Comparison of ENCODE assay signal across 8 cellular contexts in genomic region chr1:154328318-154329151, GRCh38. TPM values are rescaled to one million over a fixed set of nuclear protein-coding genes. Genes with fewer than 3 reads are reported as not detected.
A peak's percentile ranks its signal among the peaks of the same experiment; 100 is the strongest.
DNase-seq lines count a peak whose midpoint lies in the region; ATAC-seq and TF ChIP-seq lines count a peak whose summit lies in the region.

No MANE protein-coding gene starts in this region.

- H3K36me3 Mint-ChIP-seq in activated CD4-positive, alpha-beta memory T cell treated with anti-CD3 and anti-CD28 coated beads, Interleukin-2, amount 10 ng/mL, durations not matched to agents 7 days and 5 days (ENCODE audit: low read depth): peaks cover 43% of the 10 kb centered on the region

- no peaks in the 10 kb centered on the region for H3K9me3 ChIP-seq in lower lobe of right lung

- H3K36me3 ChIP-seq in lower lobe of right lung: peaks cover 27% of the 10 kb centered on the region

- intact Hi-C loops in lower lobe of right lung (cut with DNase I): no loop called here

- peak overlapping the region; percentile 89 for H3K27ac Mint-ChIP-seq in activated CD4-positive, alpha-beta memory T cell treated with anti-CD3 and anti-CD28 coated beads, Interleukin-2, amount 10 ng/mL, durations not matched to agents 7 days and 5 days

- H3K4me3 Mint-ChIP-seq in activated CD4-positive, alpha-beta memory T cell treated with anti-CD3 and anti-CD28 coated beads, Interleukin-2, amount 10 ng/mL, durations not matched to agents 7 days and 5 days: peak overlapping the region; percentile 77

- CTCF ChIA-PET in AG04449 (lab: Yijun Ruan, JAX): interaction anchor here (1.6 to 22.8 kb wide), 5 partner anchors 13 to 218 kb away, joined by 4 to 546 read pairs (median 56); partner anchors contain the start of gene HAX1
- CTCF ChIA-PET in activated CD4-positive, alpha-beta memory T cell treated with anti-CD3 and anti-CD28 coated beads, Interleukin-2, amount 10 ng/mL, durations not matched to agents 7 days and 5 days (lab: Charles Lee): interaction anchor here (0.6 to 7.1 kb wide), 10 partner anchors 7 to 218 kb away, joined by 3 to 197 read pairs (median 5); no protein-coding TSS in a partner anchor

- ATAC-seq in GM19351 (IDR thresholded peaks at IDR 0.05; ENCODE audit: unreplicated experiment): peak; percentile 48
- ATAC-seq in lower lobe of right lung: peak; percentile 87 to 89

- H3K4me3 ChIP-seq in AG04449 (ENCODE audit: low read depth, low read length) (peak overlapping the region; percentile 56), lower lobe of right lung (peak overlapping the region; percentile 53)

- POLR2A ChIA-PET in AG04449 (lab: Yijun Ruan, JAX): interaction anchor here (0.6 to 1.8 kb wide), 4 partner anchors 15 to 618 kb away, joined by 3 to 4 read pairs (median 3); no protein-coding TSS in a partner anchor
- POLR2A ChIA-PET in activated CD4-positive, alpha-beta memory T cell treated with anti-CD3 and anti-CD28 coated beads, Interleukin-2, amount 10 ng/mL, durations not matched to agents 7 days and 5 days (lab: Charles Lee): interaction anchor here (0.6 to 5.2 kb wide), 13 partner anchors 7 to 845 kb away, joined by 3 to 71 read pairs (median 4); partner anchors contain the start of genes GATAD2B, HAX1, PMVK and TRIM46

- H3K4me1 Mint-ChIP-seq in activated CD4-positive, alpha-beta memory T cell treated with anti-CD3 and anti-CD28 coated beads, Interleukin-2, amount 10 ng/mL, durations not matched to agents 7 days and 5 days: peaks cover 75% of the 10 kb centered on the region

- H3K27me3 ChIP-seq in lower lobe of right lung (ENCODE audit: low read depth): no peaks in the 10 kb centered on the region

- peaks cover 48% of the 10 kb centered on the region for H3K4me1 ChIP-seq in lower lobe of right lung

- H3K9me3 Mint-ChIP-seq in activated CD4-positive, alpha-beta memory T cell treated with anti-CD3 and anti-CD28 coated beads, Interleukin-2, amount 10 ng/mL, durations not matched to agents 7 days and 5 days: no peaks in the 10 kb centered on the region

- no peak for TF ChIP-seq CTCF in AG04449 (IDR thresholded peaks at IDR 0.05; ENCODE audit: insufficient read depth, low read length, missing control alignments)
- TF ChIP-seq CTCF in lower lobe of right lung (IDR thresholded peaks at IDR 0.05): no peak

- no peak for DNase-seq in AG04449 (ENCODE audit: low read depth, low spot score)
- DNase-seq in NCI-H2171 treated with DMSO at 0.1 percent for 48 hours (lab: John Stamatoyannopoulos, UW): peak; percentile 67
- DNase-seq in activated CD4-positive, alpha-beta memory T cell treated with anti-CD3 and anti-CD28 coated beads, Interleukin-2, amount 10 ng/mL, durations not matched to agents 7 days and 5 days: peak; percentile 89
- peak; percentile 60 to 86 for DNase-seq in dermis microvascular lymphatic vessel endothelial cell (ENCODE audit: low read depth in 2 of 2)
- DNase-seq in lower lobe of right lung: peak; percentile 92
- DNase-seq in stimulated activated CD4-positive, alpha-beta T cell treated with anti-CD3 and anti-CD28 coated beads, Interleukin-4, amount 100 ng/mL, for 24 hours: peak; percentile 85
- no peak for DNase-seq in Kasumi-1 (lab: John Stamatoyannopoulos, UW)

- peak overlapping the region; percentile 77 for H3K27ac ChIP-seq in lower lobe of right lung

- peaks cover 5% of the 10 kb centered on the region for H3K27me3 Mint-ChIP-seq in activated CD4-positive, alpha-beta memory T cell treated with anti-CD3 and anti-CD28 coated beads, Interleukin-2, amount 10 ng/mL, durations not matched to agents 7 days and 5 days

RNA-seq across cellular contexts. Expression of gene ATP8B2, which starts 3.2 kb away (rescaled TPM):
- total RNA-seq in activated CD4-positive, alpha-beta memory T cell treated with anti-CD3 and anti-CD28 coated beads, Interleukin-2, amount 10 ng/mL, durations not matched to agents 7 days and 5 days: 100 to 1,000 TPM; 142 to 149 TPM
- total RNA-seq in dermis microvascular lymphatic vessel endothelial cell: 44.6 and 53.3 TPM in 2 replicates
- 26.0 TPM for total RNA-seq in lower lobe of right lung

RNA-seq across cellular contexts. Expression of gene AQP10, which starts 7.6 kb away (rescaled TPM):
- not detected for total RNA-seq in activated CD4-positive, alpha-beta memory T cell treated with anti-CD3 and anti-CD28 coated beads, Interleukin-2, amount 10 ng/mL, durations not matched to agents 7 days and 5 days
- total RNA-seq in dermis microvascular lymphatic vessel endothelial cell (not detected in 2 replicates), lower lobe of right lung (0.47 TPM)

RNA-seq across cellular contexts. Expression of gene HAX1, which starts 56.1 kb away (rescaled TPM):
- total RNA-seq in activated CD4-positive, alpha-beta memory T cell treated with anti-CD3 and anti-CD28 coated beads, Interleukin-2, amount 10 ng/mL, durations not matched to agents 7 days and 5 days: 100 to 1,000 TPM; 141 to 142 TPM
- total RNA-seq in dermis microvascular lymphatic vessel endothelial cell (80.2 and 83.7 TPM in 2 replicates), lower lobe of right lung (75.4 TPM)

Comparison
In these comparisons a context has a peak if more than half of its experiments do, and no peak if none do; other contexts are left out.
1. DNase-seq: peak in NCI-H2171 treated with DMSO at 0.1 percent for 48 hours (single experiment), activated CD4-positive, alpha-beta memory T cell treated with anti-CD3 and anti-CD28 coated beads, Interleukin-2, amount 10 ng/mL, durations not matched to agents 7 days and 5 days (single experiment), dermis microvascular lymphatic vessel endothelial cell (2 of 2), lower lobe of right lung (single experiment) and stimulated activated CD4-positive, alpha-beta T cell treated with anti-CD3 and anti-CD28 coated beads, Interleukin-4, amount 100 ng/mL, for 24 hours (single experiment); none in AG04449 (single experiment) and Kasumi-1 (0 of 2).